In the genomic region with DNA sequence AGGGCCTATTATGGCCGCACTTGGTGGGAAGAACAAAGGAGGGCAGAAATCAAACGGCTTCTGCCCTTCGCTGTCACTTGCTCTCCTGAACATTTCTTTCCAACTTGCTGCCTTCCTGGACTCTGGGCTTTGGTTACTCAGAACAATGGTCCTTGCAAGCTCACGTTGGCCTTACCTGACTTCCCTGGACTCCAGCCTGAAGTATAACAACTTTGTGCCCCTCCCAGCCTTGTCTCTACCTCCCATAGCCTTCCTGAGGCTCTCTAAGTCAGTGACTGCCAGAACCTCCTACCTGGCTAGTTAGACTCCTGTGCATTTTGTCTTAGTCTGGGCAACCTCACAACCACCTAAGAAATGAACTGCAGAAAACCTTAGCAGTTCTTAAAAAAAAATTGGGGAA, we compare ENCODE assay signal across 24 cellular contexts. TPM values are rescaled to one million over a fixed set of nuclear protein-coding genes. Genes with fewer than 3 reads are reported as not detected.
DNase-seq lines count a peak whose midpoint lies in the region; ATAC-seq, FAIRE-seq and TF ChIP-seq lines count a peak whose summit lies in the region.
"Had no signal": no experiment of that assay in that cellular context is flagged by ENCODE, and none has a peak within 500 bp of the region (broad histone marks: within the 10 kb centered on the region; RNA-seq: fewer than 3 reads in every experiment).

No MANE protein-coding gene starts in this region.

- WGBS in HepG2 (ENCODE audit: low lambda C conversion rate): 10% methylated on average over 4 of the region's 4 CpGs
- WGBS in right lobe of liver (ENCODE audit: insufficient coverage, low coverage, low lambda C conversion rate, missing lambda C conversion rate): 79% methylated on average over 4 of the region's 4 CpGs
- WGBS in endodermal cell (ENCODE audit: insufficient coverage in 1 of 2, insufficient read length in 1 of 2), 2 experiments: 77 to 90% methylated on average over 3 to 4 of the region's 4 CpGs

- no peak for TF ChIP-seq POLR2A in HepG2 (IDR thresholded peaks at IDR 0.05; ENCODE audit: insufficient read depth in 1 of 2, low read depth in 2 of 2, low read length in 2 of 2)
- no peak for TF ChIP-seq POLR2A in right lobe of liver (IDR thresholded peaks at IDR 0.05)

- no peak for DNase-seq in HepG2 (ENCODE audit: low spot score)
- DNase-seq in right lobe of liver: no peak
- no peak for DNase-seq in endodermal cell
- no peak for DNase-seq in neural crest cell (ENCODE audit: low read depth, low spot score)
- DNase-seq in dorsolateral prefrontal cortex: no peak
- no peak for DNase-seq in stimulated activated CD4-positive, alpha-beta T cell treated with anti-CD3 and anti-CD28 coated beads, Interleukin-4, amount 100 ng/mL, for 4 hours
- DNase-seq in DMS114 treated with DMSO at 0.1 percent for 48 hours (lab: John Stamatoyannopoulos, UW; ENCODE audit: unreplicated experiment): no peak
- DNase-seq: AML-193, DND-41, H9, KG1, MV-4-11, NCI-H187, NCI-H2107, NCI-H226, NCI-H524, NCI-H82, OCI-M1, SIG-M5 had no signal

- H3K4me3 ChIP-seq in HepG2 (replicated peaks in 1 of 3; ENCODE audit: insufficient read depth in 1 of 3, low read depth in 2 of 3, low read length in 3 of 3): no peak overlapping the region
- no peak overlapping the region for H3K4me3 ChIP-seq in right lobe of liver
- H3K4me3 ChIP-seq in endodermal cell (ENCODE audit: low read length): no peak overlapping the region
- no peak overlapping the region for H3K4me3 ChIP-seq in dorsolateral prefrontal cortex

- H3K27ac Mint-ChIP-seq in endodermal cell (peak overlapping the region; percentile 48), neural crest cell (ENCODE audit: unreplicated experiment) (peak overlapping the region; percentile 51)
- H3K27ac Mint-ChIP-seq: H9 had no signal

- H3K27ac ChIP-seq in HepG2 (ENCODE audit: extremely low read length, insufficient read depth, low read length): no peak overlapping the region
- H3K27ac ChIP-seq in right lobe of liver: no peak overlapping the region
- H3K27ac ChIP-seq in endodermal cell (ENCODE audit: low read depth, low read length): no peak overlapping the region
- no peak overlapping the region for H3K27ac ChIP-seq in dorsolateral prefrontal cortex
- H3K27ac ChIP-seq: 22Rv1, C4-2B, RWPE1 had no signal

- H3K4me3 Mint-ChIP-seq in endodermal cell: no peak overlapping the region
- no peak overlapping the region for H3K4me3 Mint-ChIP-seq in neural crest cell
- H3K4me3 Mint-ChIP-seq: H9 had no signal

- H3K27me3 ChIP-seq in HepG2 (ENCODE audit: control insufficient read depth in 1 of 2, insufficient read depth in 2 of 2, low read length in 2 of 2) (no peaks in the 10 kb centered on the region), right lobe of liver (no peaks in the 10 kb centered on the region), endodermal cell (ENCODE audit: control insufficient read depth, insufficient read depth, low read length, poor library complexity, severe bottlenecking) (no peaks in the 10 kb centered on the region), dorsolateral prefrontal cortex (no peaks in the 10 kb centered on the region)

- no peak for FAIRE-seq in HepG2 (lab: Jason Lieb, UNC)
- FAIRE-seq: G401.6 had no signal

- H3K9ac ChIP-seq in HepG2 (ENCODE audit: insufficient read depth, low read depth, low read length): no peak overlapping the region
- H3K9ac ChIP-seq in endodermal cell (ENCODE audit: extremely low read depth, low read length, poor library complexity, severe bottlenecking): no peak overlapping the region

- H3K9me3 Mint-ChIP-seq in endodermal cell (no peaks in the 10 kb centered on the region), neural crest cell (no peaks in the 10 kb centered on the region)
- H3K9me3 Mint-ChIP-seq: H9 had no signal

- H2AFZ ChIP-seq in HepG2 (ENCODE audit: low read length): no peak overlapping the region

- CTCF ChIA-PET in HepG2 (lab: Yijun Ruan, JAX; ENCODE audit: low intra/inter-chr PET ratio, low total read pairs): no interaction called here

- POLR2A ChIA-PET in HepG2 (lab: Yijun Ruan, JAX): no interaction called here

- TF ChIP-seq EP300 in HepG2 (IDR thresholded peaks at IDR 0.05; ENCODE audit: low read depth in 2 of 2, low read length in 2 of 2): no peak
- no peak for TF ChIP-seq EP300 in HepG2 (CRISPR knock-in tag; IDR thresholded peaks at IDR 0.05; ENCODE audit: borderline replicate concordance)

- H3K4me1 ChIP-seq in HepG2 (ENCODE audit: insufficient read depth, low read length): 0 out of 2 replicates have a peak, but pooled peaks cover 5% of the 10 kb centered on the region
- no peaks in the 10 kb centered on the region for H3K4me1 ChIP-seq in right lobe of liver
- no peaks in the 10 kb centered on the region for H3K4me1 ChIP-seq in endodermal cell (ENCODE audit: control insufficient read depth, insufficient read depth, low read length)

- H3K36me3 Mint-ChIP-seq in endodermal cell (ENCODE audit: low read depth) (no peaks in the 10 kb centered on the region), neural crest cell (ENCODE audit: low read depth) (no peaks in the 10 kb centered on the region)

- intact Hi-C loops in HepG2 (cut with micrococcal nuclease; ENCODE audit: unreplicated experiment) (no loop called here), right lobe of liver (cut with DNase I) (no loop called here), dorsolateral prefrontal cortex (cut with DNase I) (no loop called here)

- H3K79me2 ChIP-seq in HepG2 (ENCODE audit: insufficient read depth, low read length): no peaks in the 10 kb centered on the region

- H3K9me3 ChIP-seq in HepG2 (ENCODE audit: low read length) (no peaks in the 10 kb centered on the region), right lobe of liver (no peaks in the 10 kb centered on the region), endodermal cell (ENCODE audit: control insufficient read depth, low read length) (no peaks in the 10 kb centered on the region)

- no peaks in the 10 kb centered on the region for H4K20me1 ChIP-seq in HepG2 (ENCODE audit: insufficient read depth, low read length)

- peak overlapping the region; percentile 25 for H3K4me2 ChIP-seq in HepG2 (ENCODE audit: low read depth, low read length)

- no TSS peak for BruUV-seq in HepG2 (replicated peaks; lab: Mats Ljungman, UMichigan)

- no peak for TF ChIP-seq RAD21 in HepG2 (CRISPR knock-in tag; IDR thresholded peaks at IDR 0.05)

- in situ Hi-C loops in HepG2 (cut with HindIII; ENCODE audit: extremely low pct_ligation_motif_present, low pct_unique_long_range_greater_than_20kb): no loop called here

- H3K27me3 Mint-ChIP-seq in endodermal cell (ENCODE audit: insufficient read depth) (no peaks in the 10 kb centered on the region), neural crest cell (ENCODE audit: low read depth) (no peaks in the 10 kb centered on the region)

- H3K36me3 ChIP-seq in HepG2 (replicated peaks in 1 of 2; ENCODE audit: control insufficient read depth in 1 of 2, insufficient read depth in 2 of 2, low read length in 2 of 2) (no peaks in the 10 kb centered on the region), right lobe of liver (no peaks in the 10 kb centered on the region), endodermal cell (ENCODE audit: control insufficient read depth, insufficient read depth, low read length) (no peaks in the 10 kb centered on the region)

- ATAC-seq in HepG2 (peak; percentile 62), right lobe of liver (no peak), HG03097 (IDR thresholded peaks at IDR 0.05; ENCODE audit: low FRiP score, unreplicated experiment) (no peak)

- TF ChIP-seq CTCF in HepG2 (CRISPR knock-in tag; IDR thresholded peaks at IDR 0.05) (no peak), right lobe of liver (IDR thresholded peaks at IDR 0.05) (no peak), endodermal cell (conservative IDR thresholded peaks at IDR 0.05) (no peak), neural crest cell (conservative IDR thresholded peaks at IDR 0.05) (no peak), dorsolateral prefrontal cortex (IDR thresholded peaks at IDR 0.05 in 54 of 56, conservative IDR thresholded peaks at IDR 0.05 in 2 of 56; ENCODE audit: low read depth in 1 of 56, partially characterized antibody in 56 of 56) (no peak)

- H3K4me1 Mint-ChIP-seq in endodermal cell (no peaks in the 10 kb centered on the region), neural crest cell (peaks cover 10% of the 10 kb centered on the region)
- H3K4me1 Mint-ChIP-seq: H9 had no signal

TF ChIP-seq in HepG2, 621 proteins besides CTCF, POLR2A, EP300 and RAD21 (continues in another document):
- no peak for TF ChIP-seq AGO2 (optimal IDR thresholded peaks at IDR 0.05; ENCODE audit: low read depth, low read length)
- TF ChIP-seq CHD4 (IDR thresholded peaks at IDR 0.05; ENCODE audit: borderline replicate concordance, low read length): no peak
- TF ChIP-seq TP53 (CRISPR knock-in tag; conservative IDR thresholded peaks at IDR 0.05): no peak
- no peak for TF ChIP-seq KDM5B (CRISPR knock-in tag; IDR thresholded peaks at IDR 0.05; ENCODE audit: borderline replicate concordance)

RNA-seq across cellular contexts. Expression of gene ITPRID2, which starts 30.2 kb away (rescaled TPM):
- total RNA-seq in HepG2 (2016; rRNA removed; fragmentation: Illumina TruSeq; extraction: Trizol) (61.4 and 62.3 TPM in 2 replicates), right lobe of liver (100 to 1,000 TPM in 2 of 6 experiments, 10 to 100 TPM in 4; 49.4 to 129 (median 74.5) TPM), endodermal cell (10 to 100 TPM; 28.9 to 30.4 TPM), neural crest cell (115 and 133 TPM in 2 replicates), dorsolateral prefrontal cortex (100 to 1,000 TPM; 109 to 304 (median 180) TPM)
- 20.6 and 24.7 TPM in 2 replicates for total RNA-seq in HepG2 (2016; cell fraction: cytosol; rRNA removed; fragmentation: Illumina TruSeq; extraction: Trizol; ENCODE audit: low read depth)
- total RNA-seq in HepG2 (2016; cell fraction: insoluble cytoplasmic fraction; rRNA removed; fragmentation: Illumina TruSeq; extraction: Trizol): 58.6 TPM in 2 replicates
- 55.8 and 67.6 TPM in 2 replicates for total RNA-seq in HepG2 (2016; cell fraction: membrane; rRNA removed; fragmentation: Illumina TruSeq; extraction: Trizol)
- total RNA-seq in HepG2 (2016; cell fraction: nucleus; rRNA removed; fragmentation: Illumina TruSeq; extraction: Trizol): 88.9 and 104 TPM in 2 replicates
- polyA plus RNA-seq in HepG2 (2011; rRNA removed): 35.3 and 44.8 TPM in 2 replicates
- polyA plus RNA-seq in HepG2 (2011; cell fraction: cytosol; rRNA removed): 18.4 and 22.5 TPM in 2 replicates
- polyA plus RNA-seq in HepG2 (2011; cell fraction: nucleus; rRNA removed): 53.6 and 55.5 TPM in 2 replicates
- polyA plus RNA-seq in HepG2 (2012): 46.5 and 98.8 TPM in 2 replicates
- polyA plus RNA-seq in HepG2 (2016; cell fraction: cytosol; fragmentation: Illumina TruSeq; extraction: Trizol; ENCODE audit: low read depth): 11.8 and 15.3 TPM in 2 replicates
- polyA plus RNA-seq in HepG2 (2016; cell fraction: insoluble cytoplasmic fraction; fragmentation: Illumina TruSeq; extraction: Trizol; ENCODE audit: low read depth): 41.0 and 41.5 TPM in 2 replicates
- polyA plus RNA-seq in HepG2 (2016; cell fraction: membrane; fragmentation: Illumina TruSeq; extraction: Trizol; ENCODE audit: low read depth): 30.8 and 35.3 TPM in 2 replicates
- polyA plus RNA-seq in HepG2 (2016; cell fraction: nucleus; fragmentation: Illumina TruSeq; extraction: Trizol; ENCODE audit: insufficient read depth, low read depth): 84.9 and 97.5 TPM in 2 replicates
- 41.9 and 108 TPM in 2 replicates for polyA minus RNA-seq in HepG2 (2011; rRNA and poly(A)+ RNA removed; ENCODE audit: low replicate concordance)
- polyA minus RNA-seq in HepG2 (2011; cell fraction: cytosol; rRNA and poly(A)+ RNA removed): 29.6 and 32.2 TPM in 2 replicates
- polyA minus RNA-seq in HepG2 (2011; cell fraction: nucleus; rRNA and poly(A)+ RNA removed): 110 and 150 TPM in 2 replicates
- 76.9 TPM for polyA plus RNA-seq in endodermal cell (2013, experiment 1 of 2)
- 106 TPM for polyA plus RNA-seq in endodermal cell (2013, experiment 2 of 2)
